ENCODE assay signal across 1 cellular context in genomic region chr13:28489536-28489935, GRCh38.
TF ChIP-seq lines count a peak whose summit lies in the region.

No MANE protein-coding gene starts in this region.

TF ChIP-seq in GM23338, 12 proteins besides CTCF, POLR2A, EP300 and RAD21 (continued from another document):
- TF ChIP-seq REST (IDR thresholded peaks at IDR 0.05; ENCODE audit: unreplicated experiment): no peak
- TF ChIP-seq CREB1 (CRISPR knock-in tag; IDR thresholded peaks at IDR 0.05; ENCODE audit: low read depth): no peak
- TF ChIP-seq ETS1 (IDR thresholded peaks at IDR 0.05): no peak
- TF ChIP-seq ZNF331 (CRISPR knock-in tag; IDR thresholded peaks at IDR 0.05; ENCODE audit: low read depth): no peak
- TF ChIP-seq STAT1 (IDR thresholded peaks at IDR 0.05; ENCODE audit: unreplicated experiment): no peak
- no peak for TF ChIP-seq EZH2 (IDR thresholded peaks at IDR 0.05; ENCODE audit: low read depth, unreplicated experiment)
- TF ChIP-seq JUNB (IDR thresholded peaks at IDR 0.05; ENCODE audit: unreplicated experiment): no peak
